In the genomic region with DNA sequence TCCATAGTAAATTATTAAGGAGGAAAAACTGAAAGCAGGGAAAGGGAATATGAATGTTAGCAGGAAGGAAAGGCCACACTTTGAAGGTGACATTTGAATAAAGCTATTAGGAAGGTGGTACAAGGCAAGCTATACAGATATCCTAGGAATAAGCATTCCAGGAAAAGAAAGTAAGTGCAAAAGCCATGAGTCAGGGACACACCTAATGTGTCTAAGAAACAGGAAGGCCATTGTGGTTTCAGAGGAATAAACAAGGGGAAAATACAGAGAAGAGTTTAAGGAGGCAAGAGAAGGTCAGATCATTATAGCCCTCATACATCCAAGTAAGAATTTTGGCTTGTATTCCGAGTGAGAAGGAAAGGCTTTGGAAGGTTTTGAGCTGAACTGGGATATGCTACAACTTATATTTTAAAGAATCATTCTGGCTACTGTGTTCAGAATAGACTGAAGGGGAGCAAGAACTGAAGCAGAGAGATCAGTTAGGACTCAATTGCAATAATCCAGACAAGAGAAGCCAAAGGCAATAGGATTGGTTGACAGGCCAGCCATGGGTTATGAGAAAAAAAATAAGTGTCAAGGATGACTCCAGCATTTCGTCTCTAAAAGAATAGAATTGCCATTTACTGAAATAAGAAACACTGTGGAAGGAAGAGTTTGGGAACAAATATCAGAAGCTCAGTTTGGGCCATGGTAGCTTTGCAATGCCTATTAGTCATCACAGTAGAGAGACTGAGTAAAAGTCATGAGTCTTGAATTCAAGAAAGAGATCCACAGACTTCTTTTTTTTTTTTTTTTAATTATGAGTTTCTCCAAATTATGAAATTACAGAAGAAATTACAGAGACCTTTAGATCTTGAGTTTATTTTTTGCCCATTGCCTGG, we compare ENCODE assay signal across 1 cellular context.
TF ChIP-seq lines count a peak whose summit lies in the region.

No MANE protein-coding gene starts in this region.

TF ChIP-seq in K562, 482 proteins besides CTCF, POLR2A, EP300 and RAD21:
- TF ChIP-seq TCF3 (CRISPR knock-in tag; IDR thresholded peaks at IDR 0.05), result 0 out of 2 replicates have a peak, but pooled peaks have one; percentile 13
- TF ChIP-seq MAFK (IDR thresholded peaks at IDR 0.05; ENCODE audit: low read length), result 0 out of 2 replicates have a peak, but pooled peaks have one; percentile 11
- TF ChIP-seq EP400 (IDR thresholded peaks at IDR 0.05), result 0 out of 2 replicates have a peak, but pooled peaks have one; percentile 13
- peak; percentile 49 for TF ChIP-seq ARID1B (IDR thresholded peaks at IDR 0.05)
- no peak for TF ChIP-seq SRSF1 (IDR thresholded peaks at IDR 0.05; ENCODE audit: low read depth, low read length)
- TF ChIP-seq SMARCA4 (IDR thresholded peaks at IDR 0.05), result peak; percentile 39; the same call in 1 of the 2 replicates
- TF ChIP-seq, protein P1, sequence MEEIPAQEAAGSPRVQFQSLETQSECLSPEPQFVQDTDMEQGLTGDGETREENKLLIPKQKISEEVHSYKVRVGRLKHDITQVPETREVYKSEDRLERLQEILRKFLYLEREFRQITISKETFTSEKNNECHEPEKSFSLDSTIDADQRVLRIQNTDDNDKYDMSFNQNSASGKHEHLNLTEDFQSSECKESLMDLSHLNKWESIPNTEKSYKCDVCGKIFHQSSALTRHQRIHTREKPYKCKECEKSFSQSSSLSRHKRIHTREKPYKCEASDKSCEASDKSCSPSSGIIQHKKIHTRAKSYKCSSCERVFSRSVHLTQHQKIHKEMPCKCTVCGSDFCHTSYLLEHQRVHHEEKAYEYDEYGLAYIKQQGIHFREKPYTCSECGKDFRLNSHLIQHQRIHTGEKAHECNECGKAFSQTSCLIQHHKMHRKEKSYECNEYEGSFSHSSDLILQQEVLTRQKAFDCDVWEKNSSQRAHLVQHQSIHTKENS (CRISPR knock-in tag; IDR thresholded peaks at IDR 0.05), result no peak
- no peak for TF ChIP-seq ZNF445 (CRISPR knock-in tag; IDR thresholded peaks at IDR 0.05; ENCODE audit: low read depth)
- peak; percentile 63 to 79; a peak in 3 of 4 replicates for TF ChIP-seq FOXK2 (conservative IDR thresholded peaks at IDR 0.05 in 1 of 2, IDR thresholded peaks at IDR 0.05 in 1 of 2; ENCODE audit: low read depth in 2 of 2)
- 0 out of 2 replicates have a peak, but pooled peaks have one; percentile 28 for TF ChIP-seq ZNF766 (CRISPR knock-in tag; conservative IDR thresholded peaks at IDR 0.05)
- peak; percentile 51 for TF ChIP-seq FOSL1 (tag; conservative IDR thresholded peaks at IDR 0.05)
- peak; percentile 35; the same call in 1 of the 2 replicates for TF ChIP-seq ESRRA (IDR thresholded peaks at IDR 0.05; ENCODE audit: borderline replicate concordance, low read depth)
